11 cellular contexts compared by ENCODE assay signal in genomic region chr4:2284934-2285664, GRCh38. TPM values are rescaled to one million over a fixed set of nuclear protein-coding genes. Genes with fewer than 3 reads are reported as not detected.
DNase-seq lines count a peak whose midpoint lies in the region; FAIRE-seq and TF ChIP-seq lines count a peak whose summit lies in the region.
"Had no signal": no experiment of that assay in that cellular context is flagged by ENCODE, and none has a peak within 500 bp of the region (broad histone marks: within the 10 kb centered on the region; RNA-seq: fewer than 3 reads in every experiment).

No MANE protein-coding gene starts in this region.

- H3K4me2 ChIP-seq in neuronal stem cell (ENCODE audit: insufficient read depth, low read length, poor library complexity, severe bottlenecking) = no peak overlapping the region

- DNase-seq in Caki2 (ENCODE audit: low read depth) (peak; percentile 38), LHCN-M2 (ENCODE audit: low read depth) (peak; percentile 64), choroid plexus epithelial cell (ENCODE audit: low read depth) (peak; percentile 41), neuronal stem cell (ENCODE audit: low spot score) (no peak), NAMALWA (ENCODE audit: low spot score) (no peak), NCI-H1105 (lab: John Stamatoyannopoulos, UW) (no peak), GM19239 (ENCODE audit: insufficient read length, low spot score) (no peak)
- DNase-seq: effector CD8-positive, alpha-beta T cell; KBM-7; NCI-H446; retina had no signal

- H3K4me3 ChIP-seq in choroid plexus epithelial cell (ENCODE audit: low read depth, low read length) = no peak overlapping the region
- H3K4me3 ChIP-seq in neuronal stem cell (ENCODE audit: low read length in 2 of 2) = no peak overlapping the region

- peak overlapping the region; percentile 43 for H2BK12ac ChIP-seq in neuronal stem cell (ENCODE audit: low read length)

- peaks cover 2% of the 10 kb centered on the region for H3K79me1 ChIP-seq in neuronal stem cell (ENCODE audit: low read depth, low read length)

- no peak for FAIRE-seq in GM19239 (lab: Jason Lieb, UNC)

- no peak overlapping the region for H3K14ac ChIP-seq in neuronal stem cell (ENCODE audit: low read length)

- in situ Hi-C loops in Caki2 (cut with HindIII; ENCODE audit: low pct_unique_long_range_greater_than_20kb, low sequenced_read_pairs) = no loop called here

- no peaks in the 10 kb centered on the region for H3K36me3 ChIP-seq in neuronal stem cell (replicated peaks in 1 of 2; ENCODE audit: control insufficient read depth in 2 of 2, insufficient read depth in 2 of 2, low read length in 2 of 2)

- H3K9ac ChIP-seq in neuronal stem cell (ENCODE audit: low read depth, low read length, poor library complexity) = peak overlapping the region; percentile 55

- TF ChIP-seq CTCF in choroid plexus epithelial cell (conservative IDR thresholded peaks at IDR 0.05; ENCODE audit: low read depth, low read length) = no peak

- H2AFZ ChIP-seq in neuronal stem cell (ENCODE audit: low read length) = no peak overlapping the region

- H3K4ac ChIP-seq in neuronal stem cell (ENCODE audit: low read length) = no peak overlapping the region

- H4K8ac ChIP-seq in neuronal stem cell (ENCODE audit: low read depth, low read length) = no peak overlapping the region

- H2AK5ac ChIP-seq in neuronal stem cell (ENCODE audit: low read depth, low read length) = no peak overlapping the region

- H3K23ac ChIP-seq in neuronal stem cell (ENCODE audit: low read depth, low read length, poor library complexity) = no peak overlapping the region

- H3K4me1 ChIP-seq in neuronal stem cell (ENCODE audit: control insufficient read depth in 2 of 2, insufficient read depth in 1 of 2, low read depth in 1 of 2, low read length in 2 of 2) = peaks cover 0 to 20% of the 10 kb centered on the region in 2 donors

- H3K9me3 ChIP-seq in neuronal stem cell (replicated peaks in 1 of 2; ENCODE audit: control insufficient read depth in 2 of 2, insufficient read depth in 1 of 2, low read depth in 1 of 2, low read length in 2 of 2) = no peaks in the 10 kb centered on the region

- no peak overlapping the region for H2BK15ac ChIP-seq in neuronal stem cell (ENCODE audit: low read length)

- H3K27me3 ChIP-seq in neuronal stem cell (ENCODE audit: control insufficient read depth in 3 of 3, insufficient read depth in 3 of 3, low read depth in 1 of 3, low read length in 3 of 3) = peaks cover 0 to 21% (median 0%) of the 10 kb centered on the region in 3 experiments

- no peak overlapping the region for H2BK120ac ChIP-seq in neuronal stem cell (ENCODE audit: low read depth, low read length)

- no CpG with 5 or more reads among the region's 16 CpGs for WGBS in neuronal stem cell (ENCODE audit: extremely low coverage in 2 of 2, insufficient read length in 2 of 2, insufficient replicate concordance in 1 of 2), 2 donors

- no peak overlapping the region for H4K91ac ChIP-seq in neuronal stem cell (ENCODE audit: low read depth, low read length, poor library complexity)

- no peak overlapping the region for H2BK5ac ChIP-seq in neuronal stem cell (ENCODE audit: low read length)

- H3K18ac ChIP-seq in neuronal stem cell (ENCODE audit: low read length) = peak overlapping the region; percentile 17

- H3K27ac ChIP-seq in neuronal stem cell (replicated peaks; ENCODE audit: low read length) = no peak overlapping the region

RNA-seq across cellular contexts. Expression of gene MXD4, which starts 23.2 kb away (rescaled TPM):
- 16.2 and 20.3 TPM in 2 replicates for total RNA-seq in Caki2 (2014; rRNA removed; shearing (Covaris generic); ENCODE audit: low replicate concordance)
- total RNA-seq in LHCN-M2 (2014; rRNA removed) = 45.3 and 48.7 TPM in 2 replicates
- polyA plus RNA-seq in LHCN-M2 (2012) = 49.1 TPM
- polyA plus RNA-seq in neuronal stem cell (2013, experiment 1 of 2) = 45.6 TPM
- polyA plus RNA-seq in neuronal stem cell (2013, experiment 2 of 2) = 47.1 TPM

RNA-seq across cellular contexts. Expression of gene HAUS3, which starts 43.2 kb away (rescaled TPM):
- 4.2 and 8.6 TPM in 2 replicates for total RNA-seq in Caki2 (2014; rRNA removed; shearing (Covaris generic); ENCODE audit: low replicate concordance)
- 16.1 and 23.0 TPM in 2 replicates for total RNA-seq in LHCN-M2 (2014; rRNA removed)
- 3.3 TPM for polyA plus RNA-seq in LHCN-M2 (2012)
- polyA plus RNA-seq in neuronal stem cell (2013, experiment 1 of 2) = 11.4 TPM
- 12.2 TPM for polyA plus RNA-seq in neuronal stem cell (2013, experiment 2 of 2)

RNA-seq across cellular contexts. Expression of gene POLN, which starts 43.2 kb away (rescaled TPM):
- total RNA-seq in Caki2 (2014; rRNA removed; shearing (Covaris generic); ENCODE audit: low replicate concordance) = 0.10 and 0.58 TPM in 2 replicates
- total RNA-seq in LHCN-M2 (2014; rRNA removed) = 1.9 and 2.1 TPM in 2 replicates
- 0.95 TPM for polyA plus RNA-seq in LHCN-M2 (2012)
- 0.77 TPM for polyA plus RNA-seq in neuronal stem cell (2013, experiment 1 of 2)
- polyA plus RNA-seq in neuronal stem cell (2013, experiment 2 of 2) = 0.54 TPM

Comparison
In these comparisons a context has a peak if more than half of its experiments do, and no peak if none do; other contexts are left out.
1. DNase-seq: peak in Caki2 (single experiment), LHCN-M2 (single experiment) and choroid plexus epithelial cell (single experiment); none in neuronal stem cell (single experiment), NAMALWA (single experiment), NCI-H1105 (single experiment) and GM19239 (single experiment).